Comparison of ENCODE assay signal across 1 cellular context in the genomic region with DNA sequence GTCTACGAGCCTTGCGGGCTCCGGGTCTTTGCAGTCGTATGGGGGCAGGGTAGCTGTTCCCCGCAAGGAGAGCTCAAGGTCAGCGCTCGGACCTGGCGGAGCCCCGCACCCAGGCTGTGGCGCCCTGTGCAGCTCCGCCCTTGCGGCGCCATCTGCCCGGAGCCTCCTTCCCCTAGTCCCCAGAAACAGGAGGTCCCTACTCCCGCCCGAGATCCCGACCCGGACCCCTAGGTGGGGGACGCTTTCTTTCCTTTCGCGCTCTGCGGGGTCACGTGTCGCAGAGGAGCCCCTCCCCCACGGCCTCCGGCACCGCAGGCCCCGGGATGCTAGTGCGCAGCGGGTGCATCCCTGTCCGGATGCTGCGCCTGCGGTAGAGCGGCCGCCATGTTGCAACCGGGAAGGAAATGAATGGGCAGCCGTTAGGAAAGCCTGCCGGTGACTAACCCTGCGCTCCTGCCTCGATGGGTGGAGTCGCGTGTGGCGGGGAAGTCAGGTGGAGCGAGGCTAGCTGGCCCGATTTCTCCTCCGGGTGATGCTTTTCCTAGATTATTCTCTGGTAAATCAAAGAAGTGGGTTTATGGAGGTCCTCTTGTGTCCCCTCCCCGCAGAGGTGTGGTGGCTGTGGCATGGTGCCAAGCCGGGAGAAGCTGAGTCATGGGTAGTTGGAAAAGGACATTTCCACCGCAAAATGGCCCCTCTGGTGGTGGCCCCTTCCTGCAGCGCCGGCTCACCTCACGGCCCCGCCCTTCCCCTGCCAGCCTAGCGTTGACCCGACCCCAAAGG.
A peak's percentile ranks its signal among the peaks of the same experiment; 100 is the strongest.
TF ChIP-seq lines count a peak whose summit lies in the region.

No MANE protein-coding gene starts in this region.

TF ChIP-seq in HepG2, 621 proteins besides CTCF, POLR2A, EP300 and RAD21 (continued from another document and continues in another):
- TF ChIP-seq, protein P1, sequence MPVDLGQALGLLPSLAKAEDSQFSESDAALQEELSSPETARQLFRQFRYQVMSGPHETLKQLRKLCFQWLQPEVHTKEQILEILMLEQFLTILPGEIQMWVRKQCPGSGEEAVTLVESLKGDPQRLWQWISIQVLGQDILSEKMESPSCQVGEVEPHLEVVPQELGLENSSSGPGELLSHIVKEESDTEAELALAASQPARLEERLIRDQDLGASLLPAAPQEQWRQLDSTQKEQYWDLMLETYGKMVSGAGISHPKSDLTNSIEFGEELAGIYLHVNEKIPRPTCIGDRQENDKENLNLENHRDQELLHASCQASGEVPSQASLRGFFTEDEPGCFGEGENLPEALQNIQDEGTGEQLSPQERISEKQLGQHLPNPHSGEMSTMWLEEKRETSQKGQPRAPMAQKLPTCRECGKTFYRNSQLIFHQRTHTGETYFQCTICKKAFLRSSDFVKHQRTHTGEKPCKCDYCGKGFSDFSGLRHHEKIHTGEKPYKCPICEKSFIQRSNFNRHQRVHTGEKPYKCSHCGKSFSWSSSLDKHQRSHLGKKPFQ (CRISPR knock-in tag; IDR thresholded peaks at IDR 0.05; ENCODE audit: insufficient replicate concordance): peak; percentile 51
- TF ChIP-seq ZNF557 (CRISPR knock-in tag; IDR thresholded peaks at IDR 0.05): no peak
- no peak for TF ChIP-seq ZNF883 (CRISPR knock-in tag; IDR thresholded peaks at IDR 0.05; ENCODE audit: not compliant biosample characterization)
- TF ChIP-seq ZNF556 (CRISPR knock-in tag; IDR thresholded peaks at IDR 0.05; ENCODE audit: borderline replicate concordance): no peak
- TF ChIP-seq ZMYM2 (CRISPR knock-in tag; IDR thresholded peaks at IDR 0.05): no peak
- TF ChIP-seq ZNF563 (CRISPR knock-in tag; IDR thresholded peaks at IDR 0.05): no peak; the same call in 1 of the 2 replicates
- TF ChIP-seq ZNF720 (CRISPR knock-in tag; IDR thresholded peaks at IDR 0.05): no peak
- no peak for TF ChIP-seq ZNF225 (CRISPR knock-in tag; IDR thresholded peaks at IDR 0.05)
- no peak for TF ChIP-seq SMARCC2 (IDR thresholded peaks at IDR 0.05)
- TF ChIP-seq TOE1 (CRISPR knock-in tag; IDR thresholded peaks at IDR 0.05): 0 out of 2 replicates have a peak, but pooled peaks have one; percentile 32
- TF ChIP-seq NCOA5 (CRISPR knock-in tag; IDR thresholded peaks at IDR 0.05): no peak
- no peak; the same call in 1 of the 2 replicates for TF ChIP-seq ZNF337 (CRISPR knock-in tag; IDR thresholded peaks at IDR 0.05; ENCODE audit: borderline replicate concordance, low read depth)
- no peak for TF ChIP-seq TEAD3 (CRISPR knock-in tag; optimal IDR thresholded peaks at IDR 0.05; ENCODE audit: borderline replicate concordance)
- TF ChIP-seq ZNF207 (IDR thresholded peaks at IDR 0.05; ENCODE audit: borderline replicate concordance): no peak
- TF ChIP-seq TOPORS (CRISPR knock-in tag; IDR thresholded peaks at IDR 0.05): no peak
- TF ChIP-seq, protein P2, sequence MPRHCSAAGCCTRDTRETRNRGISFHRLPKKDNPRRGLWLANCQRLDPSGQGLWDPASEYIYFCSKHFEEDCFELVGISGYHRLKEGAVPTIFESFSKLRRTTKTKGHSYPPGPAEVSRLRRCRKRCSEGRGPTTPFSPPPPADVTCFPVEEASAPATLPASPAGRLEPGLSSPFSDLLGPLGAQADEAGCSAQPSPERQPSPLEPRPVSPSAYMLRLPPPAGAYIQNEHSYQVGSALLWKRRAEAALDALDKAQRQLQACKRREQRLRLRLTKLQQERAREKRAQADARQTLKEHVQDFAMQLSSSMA (CRISPR knock-in tag; IDR thresholded peaks at IDR 0.05): 0 out of 2 replicates have a peak, but pooled peaks have one; percentile 35
- TF ChIP-seq ZC3H13 (CRISPR knock-in tag; IDR thresholded peaks at IDR 0.05): no peak
- no peak for TF ChIP-seq FOXO1 (CRISPR knock-in tag; IDR thresholded peaks at IDR 0.05)
- TF ChIP-seq ZNF674 (CRISPR knock-in tag; IDR thresholded peaks at IDR 0.05; ENCODE audit: low read depth): no peak
- TF ChIP-seq, protein P3, sequence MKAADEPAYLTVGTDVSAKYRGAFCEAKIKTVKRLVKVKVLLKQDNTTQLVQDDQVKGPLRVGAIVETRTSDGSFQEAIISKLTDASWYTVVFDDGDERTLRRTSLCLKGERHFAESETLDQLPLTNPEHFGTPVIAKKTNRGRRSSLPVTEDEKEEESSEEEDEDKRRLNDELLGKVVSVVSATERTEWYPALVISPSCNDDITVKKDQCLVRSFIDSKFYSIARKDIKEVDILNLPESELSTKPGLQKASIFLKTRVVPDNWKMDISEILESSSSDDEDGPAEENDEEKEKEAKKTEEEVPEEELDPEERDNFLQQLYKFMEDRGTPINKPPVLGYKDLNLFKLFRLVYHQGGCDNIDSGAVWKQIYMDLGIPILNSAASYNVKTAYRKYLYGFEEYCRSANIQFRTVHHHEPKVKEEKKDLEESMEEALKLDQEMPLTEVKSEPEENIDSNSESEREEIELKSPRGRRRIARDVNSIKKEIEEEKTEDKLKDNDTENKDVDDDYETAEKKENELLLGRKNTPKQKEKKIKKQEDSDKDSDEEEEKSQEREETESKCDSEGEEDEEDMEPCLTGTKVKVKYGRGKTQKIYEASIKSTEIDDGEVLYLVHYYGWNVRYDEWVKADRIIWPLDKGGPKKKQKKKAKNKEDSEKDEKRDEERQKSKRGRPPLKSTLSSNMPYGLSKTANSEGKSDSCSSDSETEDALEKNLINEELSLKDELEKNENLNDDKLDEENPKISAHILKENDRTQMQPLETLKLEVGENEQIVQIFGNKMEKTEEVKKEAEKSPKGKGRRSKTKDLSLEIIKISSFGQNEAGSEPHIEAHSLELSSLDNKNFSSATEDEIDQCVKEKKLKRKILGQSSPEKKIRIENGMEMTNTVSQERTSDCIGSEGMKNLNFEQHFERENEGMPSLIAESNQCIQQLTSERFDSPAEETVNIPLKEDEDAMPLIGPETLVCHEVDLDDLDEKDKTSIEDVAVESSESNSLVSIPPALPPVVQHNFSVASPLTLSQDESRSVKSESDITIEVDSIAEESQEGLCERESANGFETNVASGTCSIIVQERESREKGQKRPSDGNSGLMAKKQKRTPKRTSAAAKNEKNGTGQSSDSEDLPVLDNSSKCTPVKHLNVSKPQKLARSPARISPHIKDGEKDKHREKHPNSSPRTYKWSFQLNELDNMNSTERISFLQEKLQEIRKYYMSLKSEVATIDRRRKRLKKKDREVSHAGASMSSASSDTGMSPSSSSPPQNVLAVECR (CRISPR knock-in tag; IDR thresholded peaks at IDR 0.05; ENCODE audit: borderline replicate concordance): no peak; the same call in 1 of the 2 replicates
- TF ChIP-seq RAD51 (IDR thresholded peaks at IDR 0.05; ENCODE audit: borderline replicate concordance): 0 out of 2 replicates have a peak, but pooled peaks have one; percentile 25
- TF ChIP-seq HDAC2 (CRISPR knock-in tag; IDR thresholded peaks at IDR 0.05): peak; percentile 10; the same call in 1 of the 2 replicates
- TF ChIP-seq ZFP36L1 (CRISPR knock-in tag; IDR thresholded peaks at IDR 0.05): no peak
- no peak for TF ChIP-seq DNMT1 (CRISPR knock-in tag; IDR thresholded peaks at IDR 0.05)
- TF ChIP-seq, protein P4, sequence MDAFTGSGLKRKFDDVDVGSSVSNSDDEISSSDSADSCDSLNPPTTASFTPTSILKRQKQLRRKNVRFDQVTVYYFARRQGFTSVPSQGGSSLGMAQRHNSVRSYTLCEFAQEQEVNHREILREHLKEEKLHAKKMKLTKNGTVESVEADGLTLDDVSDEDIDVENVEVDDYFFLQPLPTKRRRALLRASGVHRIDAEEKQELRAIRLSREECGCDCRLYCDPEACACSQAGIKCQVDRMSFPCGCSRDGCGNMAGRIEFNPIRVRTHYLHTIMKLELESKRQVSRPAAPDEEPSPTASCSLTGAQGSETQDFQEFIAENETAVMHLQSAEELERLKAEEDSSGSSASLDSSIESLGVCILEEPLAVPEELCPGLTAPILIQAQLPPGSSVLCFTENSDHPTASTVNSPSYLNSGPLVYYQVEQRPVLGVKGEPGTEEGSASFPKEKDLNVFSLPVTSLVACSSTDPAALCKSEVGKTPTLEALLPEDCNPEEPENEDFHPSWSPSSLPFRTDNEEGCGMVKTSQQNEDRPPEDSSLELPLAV (CRISPR knock-in tag; conservative IDR thresholded peaks at IDR 0.05; ENCODE audit: low read depth): no peak
- TF ChIP-seq ZSCAN21 (CRISPR knock-in tag; IDR thresholded peaks at IDR 0.05; ENCODE audit: borderline replicate concordance): no peak
- peak; percentile 19; the same call in 1 of the 2 replicates for TF ChIP-seq FOSL2 (CRISPR knock-in tag; IDR thresholded peaks at IDR 0.05)
- TF ChIP-seq, protein P5, sequence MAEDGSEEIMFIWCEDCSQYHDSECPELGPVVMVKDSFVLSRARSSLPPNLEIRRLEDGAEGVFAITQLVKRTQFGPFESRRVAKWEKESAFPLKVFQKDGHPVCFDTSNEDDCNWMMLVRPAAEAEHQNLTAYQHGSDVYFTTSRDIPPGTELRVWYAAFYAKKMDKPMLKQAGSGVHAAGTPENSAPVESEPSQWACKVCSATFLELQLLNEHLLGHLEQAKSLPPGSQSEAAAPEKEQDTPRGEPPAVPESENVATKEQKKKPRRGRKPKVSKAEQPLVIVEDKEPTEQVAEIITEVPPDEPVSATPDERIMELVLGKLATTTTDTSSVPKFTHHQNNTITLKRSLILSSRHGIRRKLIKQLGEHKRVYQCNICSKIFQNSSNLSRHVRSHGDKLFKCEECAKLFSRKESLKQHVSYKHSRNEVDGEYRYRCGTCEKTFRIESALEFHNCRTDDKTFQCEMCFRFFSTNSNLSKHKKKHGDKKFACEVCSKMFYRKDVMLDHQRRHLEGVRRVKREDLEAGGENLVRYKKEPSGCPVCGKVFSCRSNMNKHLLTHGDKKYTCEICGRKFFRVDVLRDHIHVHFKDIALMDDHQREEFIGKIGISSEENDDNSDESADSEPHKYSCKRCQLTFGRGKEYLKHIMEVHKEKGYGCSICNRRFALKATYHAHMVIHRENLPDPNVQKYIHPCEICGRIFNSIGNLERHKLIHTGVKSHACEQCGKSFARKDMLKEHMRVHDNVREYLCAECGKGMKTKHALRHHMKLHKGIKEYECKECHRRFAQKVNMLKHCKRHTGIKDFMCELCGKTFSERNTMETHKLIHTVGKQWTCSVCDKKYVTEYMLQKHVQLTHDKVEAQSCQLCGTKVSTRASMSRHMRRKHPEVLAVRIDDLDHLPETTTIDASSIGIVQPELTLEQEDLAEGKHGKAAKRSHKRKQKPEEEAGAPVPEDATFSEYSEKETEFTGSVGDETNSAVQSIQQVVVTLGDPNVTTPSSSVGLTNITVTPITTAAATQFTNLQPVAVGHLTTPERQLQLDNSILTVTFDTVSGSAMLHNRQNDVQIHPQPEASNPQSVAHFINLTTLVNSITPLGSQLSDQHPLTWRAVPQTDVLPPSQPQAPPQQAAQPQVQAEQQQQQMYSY (CRISPR knock-in tag; IDR thresholded peaks at IDR 0.05): no peak
- TF ChIP-seq BRD4 (CRISPR knock-in tag; IDR thresholded peaks at IDR 0.05): 0 out of 2 replicates have a peak, but pooled peaks have one; percentile 12
- TF ChIP-seq, protein P6, sequence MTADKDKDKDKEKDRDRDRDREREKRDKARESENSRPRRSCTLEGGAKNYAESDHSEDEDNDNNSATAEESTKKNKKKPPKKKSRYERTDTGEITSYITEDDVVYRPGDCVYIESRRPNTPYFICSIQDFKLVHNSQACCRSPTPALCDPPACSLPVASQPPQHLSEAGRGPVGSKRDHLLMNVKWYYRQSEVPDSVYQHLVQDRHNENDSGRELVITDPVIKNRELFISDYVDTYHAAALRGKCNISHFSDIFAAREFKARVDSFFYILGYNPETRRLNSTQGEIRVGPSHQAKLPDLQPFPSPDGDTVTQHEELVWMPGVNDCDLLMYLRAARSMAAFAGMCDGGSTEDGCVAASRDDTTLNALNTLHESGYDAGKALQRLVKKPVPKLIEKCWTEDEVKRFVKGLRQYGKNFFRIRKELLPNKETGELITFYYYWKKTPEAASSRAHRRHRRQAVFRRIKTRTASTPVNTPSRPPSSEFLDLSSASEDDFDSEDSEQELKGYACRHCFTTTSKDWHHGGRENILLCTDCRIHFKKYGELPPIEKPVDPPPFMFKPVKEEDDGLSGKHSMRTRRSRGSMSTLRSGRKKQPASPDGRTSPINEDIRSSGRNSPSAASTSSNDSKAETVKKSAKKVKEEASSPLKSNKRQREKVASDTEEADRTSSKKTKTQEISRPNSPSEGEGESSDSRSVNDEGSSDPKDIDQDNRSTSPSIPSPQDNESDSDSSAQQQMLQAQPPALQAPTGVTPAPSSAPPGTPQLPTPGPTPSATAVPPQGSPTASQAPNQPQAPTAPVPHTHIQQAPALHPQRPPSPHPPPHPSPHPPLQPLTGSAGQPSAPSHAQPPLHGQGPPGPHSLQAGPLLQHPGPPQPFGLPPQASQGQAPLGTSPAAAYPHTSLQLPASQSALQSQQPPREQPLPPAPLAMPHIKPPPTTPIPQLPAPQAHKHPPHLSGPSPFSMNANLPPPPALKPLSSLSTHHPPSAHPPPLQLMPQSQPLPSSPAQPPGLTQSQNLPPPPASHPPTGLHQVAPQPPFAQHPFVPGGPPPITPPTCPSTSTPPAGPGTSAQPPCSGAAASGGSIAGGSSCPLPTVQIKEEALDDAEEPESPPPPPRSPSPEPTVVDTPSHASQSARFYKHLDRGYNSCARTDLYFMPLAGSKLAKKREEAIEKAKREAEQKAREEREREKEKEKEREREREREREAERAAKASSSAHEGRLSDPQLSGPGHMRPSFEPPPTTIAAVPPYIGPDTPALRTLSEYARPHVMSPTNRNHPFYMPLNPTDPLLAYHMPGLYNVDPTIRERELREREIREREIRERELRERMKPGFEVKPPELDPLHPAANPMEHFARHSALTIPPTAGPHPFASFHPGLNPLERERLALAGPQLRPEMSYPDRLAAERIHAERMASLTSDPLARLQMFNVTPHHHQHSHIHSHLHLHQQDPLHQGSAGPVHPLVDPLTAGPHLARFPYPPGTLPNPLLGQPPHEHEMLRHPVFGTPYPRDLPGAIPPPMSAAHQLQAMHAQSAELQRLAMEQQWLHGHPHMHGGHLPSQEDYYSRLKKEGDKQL (CRISPR knock-in tag; IDR thresholded peaks at IDR 0.05; ENCODE audit: low read depth): no peak; the same call in 1 of the 2 replicates
- no peak for TF ChIP-seq NFRKB (IDR thresholded peaks at IDR 0.05)
- TF ChIP-seq, protein P7, sequence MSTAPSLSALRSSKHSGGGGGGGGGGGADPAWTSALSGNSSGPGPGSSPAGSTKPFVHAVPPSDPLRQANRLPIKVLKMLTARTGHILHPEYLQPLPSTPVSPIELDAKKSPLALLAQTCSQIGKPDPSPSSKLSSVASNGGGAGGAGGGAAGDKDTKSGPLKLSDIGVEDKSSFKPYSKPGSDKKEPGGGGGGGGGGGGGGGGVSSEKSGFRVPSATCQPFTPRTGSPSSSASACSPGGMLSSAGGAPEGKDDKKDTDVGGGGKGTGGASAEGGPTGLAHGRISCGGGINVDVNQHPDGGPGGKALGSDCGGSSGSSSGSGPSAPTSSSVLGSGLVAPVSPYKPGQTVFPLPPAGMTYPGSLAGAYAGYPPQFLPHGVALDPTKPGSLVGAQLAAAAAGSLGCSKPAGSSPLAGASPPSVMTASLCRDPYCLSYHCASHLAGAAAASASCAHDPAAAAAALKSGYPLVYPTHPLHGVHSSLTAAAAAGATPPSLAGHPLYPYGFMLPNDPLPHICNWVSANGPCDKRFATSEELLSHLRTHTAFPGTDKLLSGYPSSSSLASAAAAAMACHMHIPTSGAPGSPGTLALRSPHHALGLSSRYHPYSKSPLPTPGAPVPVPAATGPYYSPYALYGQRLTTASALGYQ (CRISPR knock-in tag; IDR thresholded peaks at IDR 0.05): no peak
- TF ChIP-seq PTBP1 (IDR thresholded peaks at IDR 0.05; ENCODE audit: low read depth, low read length, poor library complexity, severe bottlenecking): no peak
- TF ChIP-seq EEA1 (CRISPR knock-in tag; IDR thresholded peaks at IDR 0.05; ENCODE audit: borderline replicate concordance): 0 out of 2 replicates have a peak, but pooled peaks have one; percentile 1
- no peak for TF ChIP-seq ZNF615 (CRISPR knock-in tag; IDR thresholded peaks at IDR 0.05; ENCODE audit: borderline replicate concordance)
- TF ChIP-seq ZBTB20 (CRISPR knock-in tag; IDR thresholded peaks at IDR 0.05; ENCODE audit: borderline replicate concordance, low read depth): peak; percentile 23; the same call in 1 of the 2 replicates
- no peak for TF ChIP-seq ZBTB8A (CRISPR knock-in tag; IDR thresholded peaks at IDR 0.05; ENCODE audit: borderline replicate concordance, low read depth)
- TF ChIP-seq KLF15 (CRISPR knock-in tag; IDR thresholded peaks at IDR 0.05; ENCODE audit: borderline replicate concordance): no peak
